8 cellular contexts compared by ENCODE assay signal in genomic region chr13:114226699-114227323, GRCh38. TPM values are rescaled to one million over a fixed set of nuclear protein-coding genes. Genes with fewer than 3 reads are reported as not detected.
DNase-seq lines count a peak whose midpoint lies in the region; ATAC-seq and TF ChIP-seq lines count a peak whose summit lies in the region.

No MANE protein-coding gene starts in this region.

- no peak overlapping the region for H2BK5ac ChIP-seq in neuronal stem cell (ENCODE audit: low read length)

- no peak overlapping the region for H2BK15ac ChIP-seq in neuronal stem cell (ENCODE audit: low read length)

- H4K20me1 ChIP-seq in KMS-11 (ENCODE audit: insufficient read depth), result no peaks in the 10 kb centered on the region

- peaks cover 41% of the 10 kb centered on the region for H3K4me1 Mint-ChIP-seq in activated T-helper 1 cell treated with anti-CD3 and anti-CD28 coated beads, Interleukin-12 subunit alpha, Interleukin-12 subunit beta, Interleukin-2, Interleukin-4 antibody, amounts not matched to agents 30 ng/mL and 10 ng/mL and 1 ng/mL, durations not matched to agents 14 hours and 24 hours and 36 hours (ENCODE audit: low read depth)

- H3K36me3 Mint-ChIP-seq in activated T-helper 1 cell treated with anti-CD3 and anti-CD28 coated beads, Interleukin-12 subunit alpha, Interleukin-12 subunit beta, Interleukin-2, Interleukin-4 antibody, amounts not matched to agents 30 ng/mL and 10 ng/mL and 1 ng/mL, durations not matched to agents 14 hours and 24 hours and 36 hours (ENCODE audit: low read depth), result no peaks in the 10 kb centered on the region

- peaks cover 17% of the 10 kb centered on the region for H3K27me3 Mint-ChIP-seq in activated T-helper 1 cell treated with anti-CD3 and anti-CD28 coated beads, Interleukin-12 subunit alpha, Interleukin-12 subunit beta, Interleukin-2, Interleukin-4 antibody, amounts not matched to agents 30 ng/mL and 10 ng/mL and 1 ng/mL, durations not matched to agents 14 hours and 24 hours and 36 hours (ENCODE audit: insufficient read depth)

- no peak overlapping the region for H2BK12ac ChIP-seq in neuronal stem cell (ENCODE audit: low read length)

- no peak overlapping the region for H3K4ac ChIP-seq in neuronal stem cell (ENCODE audit: low read length)

- H3K27me3 ChIP-seq in KMS-11 (ENCODE audit: insufficient read depth, low read depth) (no peaks in the 10 kb centered on the region), neuronal stem cell (ENCODE audit: control insufficient read depth in 3 of 3, insufficient read depth in 3 of 3, low read depth in 1 of 3, low read length in 3 of 3) (peaks cover 0 to 11% (median 3%) of the 10 kb centered on the region in 3 experiments)

- H3K4me1 ChIP-seq in KMS-11 (ENCODE audit: low read depth, poor library complexity, severe bottlenecking) (peaks cover 32% of the 10 kb centered on the region), neuronal stem cell (ENCODE audit: control insufficient read depth in 2 of 2, insufficient read depth in 1 of 2, low read depth in 1 of 2, low read length in 2 of 2) (peaks cover 4 to 10% of the 10 kb centered on the region in 2 donors)

- no peak overlapping the region for H3K23ac ChIP-seq in neuronal stem cell (ENCODE audit: low read depth, low read length, poor library complexity)

- H3K27ac ChIP-seq in KMS-11 (no peak overlapping the region), neuronal stem cell (replicated peaks; ENCODE audit: low read length) (no peak overlapping the region), substantia nigra (ENCODE audit: low read depth, low read length, poor library complexity, severe bottlenecking) (no peak overlapping the region)

- H3K9me3 ChIP-seq in neuronal stem cell (replicated peaks in 1 of 2; ENCODE audit: control insufficient read depth in 2 of 2, insufficient read depth in 1 of 2, low read depth in 1 of 2, low read length in 2 of 2), result no peaks in the 10 kb centered on the region

- ATAC-seq in GM21515 (IDR thresholded peaks at IDR 0.05; ENCODE audit: unreplicated experiment), result peak; percentile 65

- H2BK120ac ChIP-seq in neuronal stem cell (ENCODE audit: low read depth, low read length), result no peak overlapping the region

- H2AK5ac ChIP-seq in neuronal stem cell (ENCODE audit: low read depth, low read length), result no peak overlapping the region

- no peak overlapping the region for H3K27ac Mint-ChIP-seq in activated T-helper 1 cell treated with anti-CD3 and anti-CD28 coated beads, Interleukin-12 subunit alpha, Interleukin-12 subunit beta, Interleukin-2, Interleukin-4 antibody, amounts not matched to agents 30 ng/mL and 10 ng/mL and 1 ng/mL, durations not matched to agents 14 hours and 24 hours and 36 hours

- H3K18ac ChIP-seq in neuronal stem cell (ENCODE audit: low read length), result no peak overlapping the region

- no peaks in the 10 kb centered on the region for H3K79me1 ChIP-seq in neuronal stem cell (ENCODE audit: low read depth, low read length)

- no CpG with 5 or more reads among the region's 19 CpGs for WGBS in neuronal stem cell (ENCODE audit: extremely low coverage in 2 of 2, insufficient read length in 2 of 2, insufficient replicate concordance in 1 of 2), 2 donors

- intact Hi-C loops in activated T-helper 1 cell treated with anti-CD3 and anti-CD28 coated beads, Interleukin-12 subunit alpha, Interleukin-12 subunit beta, Interleukin-2, Interleukin-4 antibody, amounts not matched to agents 30 ng/mL and 10 ng/mL and 1 ng/mL, durations not matched to agents 14 hours and 24 hours and 36 hours (cut with micrococcal nuclease), result loop anchor here (1.0 to 5.0 kb wide), 8 partner anchors 78 to 410 kb away; partner anchors contain the start of gene GAS6

- peak; percentile 86 for TF ChIP-seq CTCF in KMS-11 (conservative IDR thresholded peaks at IDR 0.05; ENCODE audit: low read depth, low read length)
- peak; percentile 97 for TF ChIP-seq CTCF in fibroblast of the aortic adventitia (IDR thresholded peaks at IDR 0.05; ENCODE audit: insufficient read depth, low read length)

- H2AFZ ChIP-seq in KMS-11 (ENCODE audit: low read depth) (peak overlapping the region; percentile 52; the same call in 1 of the 2 replicates), neuronal stem cell (ENCODE audit: low read length) (peak overlapping the region; percentile 78)

- no peak overlapping the region for H3K4me3 ChIP-seq in KMS-11 (IDR thresholded peaks at IDR 0.05; ENCODE audit: insufficient read depth, low read depth, low read length)
- no peak overlapping the region for H3K4me3 ChIP-seq in fibroblast of the aortic adventitia (ENCODE audit: low read depth, low read length)
- H3K4me3 ChIP-seq in neuronal stem cell (ENCODE audit: low read length in 2 of 2), result no peak overlapping the region

- no peak overlapping the region for H3K14ac ChIP-seq in neuronal stem cell (ENCODE audit: low read length)

- no peak overlapping the region for H4K91ac ChIP-seq in neuronal stem cell (ENCODE audit: low read depth, low read length, poor library complexity)

- H3K9ac ChIP-seq in KMS-11 (no peak overlapping the region), neuronal stem cell (ENCODE audit: low read depth, low read length, poor library complexity) (no peak overlapping the region)

- H3K4me3 Mint-ChIP-seq in activated T-helper 1 cell treated with anti-CD3 and anti-CD28 coated beads, Interleukin-12 subunit alpha, Interleukin-12 subunit beta, Interleukin-2, Interleukin-4 antibody, amounts not matched to agents 30 ng/mL and 10 ng/mL and 1 ng/mL, durations not matched to agents 14 hours and 24 hours and 36 hours, result peak overlapping the region; percentile 26

- H4K8ac ChIP-seq in neuronal stem cell (ENCODE audit: low read depth, low read length), result no peak overlapping the region

- no peaks in the 10 kb centered on the region for H3K9me3 Mint-ChIP-seq in activated T-helper 1 cell treated with anti-CD3 and anti-CD28 coated beads, Interleukin-12 subunit alpha, Interleukin-12 subunit beta, Interleukin-2, Interleukin-4 antibody, amounts not matched to agents 30 ng/mL and 10 ng/mL and 1 ng/mL, durations not matched to agents 14 hours and 24 hours and 36 hours

- H3K4me2 ChIP-seq in KMS-11 (peak overlapping the region; percentile 76), neuronal stem cell (ENCODE audit: insufficient read depth, low read length, poor library complexity, severe bottlenecking) (no peak overlapping the region)

- H3K79me2 ChIP-seq in KMS-11 (ENCODE audit: insufficient read depth, low read depth), result no peaks in the 10 kb centered on the region

- H3K36me3 ChIP-seq in KMS-11 (ENCODE audit: insufficient read depth) (no peaks in the 10 kb centered on the region), neuronal stem cell (replicated peaks in 1 of 2; ENCODE audit: control insufficient read depth in 2 of 2, insufficient read depth in 2 of 2, low read length in 2 of 2) (no peaks in the 10 kb centered on the region)

- DNase-seq in DMS 273 (lab: John Stamatoyannopoulos, UW; ENCODE audit: unreplicated experiment), result peak; percentile 85
- DNase-seq in RKO (ENCODE audit: low spot score), result peak; percentile 80
- DNase-seq in activated T-helper 1 cell treated with anti-CD3 and anti-CD28 coated beads, Interleukin-12 subunit alpha, Interleukin-12 subunit beta, Interleukin-2, Interleukin-4 antibody, amounts not matched to agents 30 ng/mL and 10 ng/mL and 1 ng/mL, durations not matched to agents 14 hours and 24 hours and 36 hours (ENCODE audit: low spot score), result peak; percentile 77
- DNase-seq in fibroblast of the aortic adventitia (ENCODE audit: low read depth), result peak; percentile 87
- peak; percentile 86 for DNase-seq in neuronal stem cell (ENCODE audit: low spot score)
- peak in 47 of 49 donors; percentile 26 to 87 (median 74) for DNase-seq in substantia nigra (lab: John Stamatoyannopoulos, UW)

RNA-seq across cellular contexts. Expression of gene CDC16, which starts 7.9 kb away (rescaled TPM):
- total RNA-seq in activated T-helper 1 cell treated with anti-CD3 and anti-CD28 coated beads, Interleukin-12 subunit alpha, Interleukin-12 subunit beta, Interleukin-2, Interleukin-4 antibody, amounts not matched to agents 30 ng/mL and 10 ng/mL and 1 ng/mL, durations not matched to agents 14 hours and 24 hours and 36 hours, result 91.4 and 93.2 TPM in 2 replicates
- 60.6 and 81.3 TPM in 2 replicates for total RNA-seq in fibroblast of the aortic adventitia (ENCODE audit: low replicate concordance)
- polyA plus RNA-seq in neuronal stem cell (2013, experiment 1 of 2), result 47.5 TPM
- 48.2 TPM for polyA plus RNA-seq in neuronal stem cell (2013, experiment 2 of 2)

RNA-seq across cellular contexts. Expression of gene CFAP97D2, which starts 47.8 kb away (rescaled TPM):
- total RNA-seq in activated T-helper 1 cell treated with anti-CD3 and anti-CD28 coated beads, Interleukin-12 subunit alpha, Interleukin-12 subunit beta, Interleukin-2, Interleukin-4 antibody, amounts not matched to agents 30 ng/mL and 10 ng/mL and 1 ng/mL, durations not matched to agents 14 hours and 24 hours and 36 hours, result not detected in 2 replicates
- not detected in 2 replicates for total RNA-seq in fibroblast of the aortic adventitia (ENCODE audit: low replicate concordance)
- 0.22 TPM for polyA plus RNA-seq in neuronal stem cell (2013, experiment 1 of 2)
- 0.11 TPM for polyA plus RNA-seq in neuronal stem cell (2013, experiment 2 of 2)

RNA-seq across cellular contexts. Expression of gene UPF3A, which starts 54.6 kb away (rescaled TPM):
- 45.9 and 48.3 TPM in 2 replicates for total RNA-seq in activated T-helper 1 cell treated with anti-CD3 and anti-CD28 coated beads, Interleukin-12 subunit alpha, Interleukin-12 subunit beta, Interleukin-2, Interleukin-4 antibody, amounts not matched to agents 30 ng/mL and 10 ng/mL and 1 ng/mL, durations not matched to agents 14 hours and 24 hours and 36 hours
- total RNA-seq in fibroblast of the aortic adventitia (ENCODE audit: low replicate concordance), result 32.1 and 42.0 TPM in 2 replicates
- polyA plus RNA-seq in neuronal stem cell (2013, experiment 1 of 2), result 79.9 TPM
- polyA plus RNA-seq in neuronal stem cell (2013, experiment 2 of 2), result 78.4 TPM
